Comparison of ENCODE assay signal across 8 cellular contexts in genomic region chr17:7650509-7651096, GRCh38. TPM values are rescaled to one million over a fixed set of nuclear protein-coding genes. Genes with fewer than 3 reads are reported as not detected.
DNase-seq lines count a peak whose midpoint lies in the region; ATAC-seq lines count a peak whose summit lies in the region.

TSS of gene ATP1B2 (plus strand) at chr17:7650926. CDS start at chr17:7651519, 593 bp downstream.

- ATAC-seq in HG02678 (IDR thresholded peaks at IDR 0.05; ENCODE audit: unreplicated experiment) (peak; percentile 39), HG03442 (IDR thresholded peaks at IDR 0.05; ENCODE audit: unreplicated experiment) (no peak)

- peak within 1 kb of the TSS; percentile 69 for H3K27ac ChIP-seq in substantia nigra (ENCODE audit: low read depth, low read length, poor library complexity, severe bottlenecking)

- DNase-seq in Ammon's horn (ENCODE audit: low spot score) = peak; percentile 82
- peak; percentile 68 for DNase-seq in RPMI8226
- peak; percentile 21 to 72 (median 42) for DNase-seq in activated naive CD4-positive, alpha-beta T cell (lab: John Stamatoyannopoulos, UW)
- DNase-seq in globus pallidus (ENCODE audit: low spot score) = peak; percentile 67
- DNase-seq in occipital lobe (lab: John Stamatoyannopoulos, UW) = peak; percentile 47
- DNase-seq in substantia nigra (lab: John Stamatoyannopoulos, UW) = peak in 40 of 49 donors; percentile 24 to 95 (median 59)

RNA-seq across cellular contexts. Expression of gene ATP1B2, which starts in this region (rescaled TPM):
- total RNA-seq in occipital lobe = 5.0 TPM
